ENCODE assay signal across 14 cellular contexts in the genomic region with DNA sequence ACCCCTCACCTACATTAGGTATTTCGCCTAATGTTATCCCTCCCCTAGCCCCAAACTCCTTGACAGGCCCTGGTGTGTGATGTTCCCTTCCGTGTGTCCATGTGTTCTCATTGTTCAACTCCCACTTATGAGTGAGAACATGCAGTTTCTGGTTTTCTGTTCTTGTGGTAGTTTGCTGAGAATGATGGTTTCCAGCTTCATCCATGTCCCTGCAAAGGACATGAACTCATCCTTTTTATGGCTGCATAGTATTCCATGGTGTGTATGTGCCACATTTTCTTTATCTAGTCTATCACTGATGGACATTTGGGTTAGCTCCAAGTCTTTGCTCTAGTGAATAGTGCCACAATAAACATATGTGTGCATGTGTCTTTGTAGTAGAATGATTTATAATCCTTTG. TPM values are rescaled to one million over a fixed set of nuclear protein-coding genes. Genes with fewer than 3 reads are reported as not detected.
"Had no signal": no experiment of that assay in that cellular context is flagged by ENCODE, and none has a peak within 500 bp of the region (broad histone marks: within the 10 kb centered on the region; RNA-seq: fewer than 3 reads in every experiment).

No MANE protein-coding gene starts in this region.

RNA-seq across cellular contexts. Expression of a gene that starts 14.4 kb away (rescaled TPM):
- total RNA-seq: thoracic aorta, vagina had no signal

RNA-seq across cellular contexts. Expression of a gene that starts 46.4 kb away (rescaled TPM):
- total RNA-seq: subcutaneous adipose tissue, suprapubic skin, temporal lobe, testis, thoracic aorta, thyroid gland, tibial nerve, transverse colon, upper lobe of right lung, ureter, urinary bladder, uterus, vagina had no signal
- polyA plus RNA-seq: stomach, urinary bladder had no signal
